33 cellular contexts compared by ENCODE assay signal in the genomic region with DNA sequence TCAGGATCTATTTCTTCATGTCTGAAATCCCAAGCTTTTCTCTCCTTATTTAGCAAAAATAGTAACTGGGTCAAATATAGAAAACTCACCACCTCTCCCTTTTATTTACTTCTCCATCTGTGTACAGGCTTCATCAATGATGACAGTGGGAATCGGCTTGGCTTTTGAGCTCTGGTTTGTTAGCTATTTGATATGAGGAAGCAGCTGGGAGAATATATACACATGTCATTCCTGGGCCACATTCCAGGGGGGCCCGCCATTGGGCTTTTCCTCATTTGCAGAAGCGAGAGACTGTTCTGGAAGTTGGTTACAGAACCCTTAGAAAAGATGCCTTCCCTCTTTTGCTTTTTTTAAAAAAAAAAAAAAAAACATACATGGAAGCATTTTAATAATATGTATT.
"Had no signal": no experiment of that assay in that cellular context is flagged by ENCODE, and none has a peak within 500 bp of the region (broad histone marks: within the 10 kb centered on the region; RNA-seq: fewer than 3 reads in every experiment).

No MANE protein-coding gene starts in this region.

- H3K36me3 Mint-ChIP-seq: activated CD4-positive, alpha-beta memory T cell treated with anti-CD3 and anti-CD28 coated beads for 36 hours; activated naive CD4-positive, alpha-beta T cell treated with anti-CD3 and anti-CD28 coated beads, Interleukin-2, amount 50 U/mL, for 72 hours; activated naive CD8-positive, alpha-beta T cell treated with anti-CD3 and anti-CD28 coated beads for 36 hours had no signal

- H3K9me3 ChIP-seq: adrenal gland, body of pancreas, breast epithelium had no signal

- H3K4me3 Mint-ChIP-seq: activated B cell treated with CpG ODN at 0.5 μM for 24 hours; activated CD4-positive, alpha-beta memory T cell treated with anti-CD3 and anti-CD28 coated beads for 36 hours; activated CD4-positive, alpha-beta T cell treated with anti-CD3 and anti-CD28 coated beads, Interleukin-2, amount 10 ng/mL, durations not matched to agents 24 days and 14 days; activated CD8-positive, alpha-beta T cell treated with anti-CD3 and anti-CD28 coated beads for 36 hours; activated naive CD4-positive, alpha-beta T cell treated with anti-CD3 and anti-CD28 coated beads for 36 hours; activated naive CD8-positive, alpha-beta T cell treated with anti-CD3 and anti-CD28 coated beads for 36 hours; activated T-cell treated with anti-CD3 and anti-CD28 coated beads, Interleukin-2, amount 50 U/mL, for 72 hours; activated T-helper 1 cell treated with anti-CD3 and anti-CD28 coated beads, Interleukin-12 subunit alpha, Interleukin-12 subunit beta, Interleukin-2, Interleukin-4 antibody, amounts not matched to agents 30 ng/mL and 10 ng/mL and 1 ng/mL, durations not matched to agents 14 hours and 24 hours and 36 hours; activated T-helper 17 cell treated with anti-CD3 and anti-CD28 coated beads, Interleukin-2, amount 50 U/mL, for 72 hours; T-helper 1 cell treated with Interleukin-12 subunit alpha and Interleukin-12 subunit beta and Interleukin-4 antibody, amounts not matched to agents 30 μg/mL and 1 μg/mL, for 36 hours; T-helper 2 cell treated with Interferon-gamma antibody and Interleukin-4, amounts not matched to agents 5 μg/mL and 100 μg/mL, for 36 hours had no signal

- H3K36me3 ChIP-seq: adrenal gland, brain microvascular endothelial cell, breast epithelium had no signal

- H3K4me3 ChIP-seq: adrenal gland, body of pancreas, breast epithelium had no signal

- H3K27ac ChIP-seq: adrenal gland, body of pancreas, brain microvascular endothelial cell, breast epithelium, VCaP had no signal

- DNase-seq: activated B cell treated with CpG ODN at 0.5 μM for 24 hours; activated CD4-positive, alpha-beta memory T cell treated with anti-CD3 and anti-CD28 coated beads for 36 hours; activated CD4-positive, alpha-beta T cell treated with anti-CD3 and anti-CD28 coated beads for 4 hours; activated CD4-positive, alpha-beta T cell treated with anti-CD3 and anti-CD28 coated beads, Interleukin-2, amount 10 ng/mL, durations not matched to agents 24 days and 14 days; activated CD4-positive, alpha-beta T cell treated with anti-CD3 and anti-CD28 coated beads, Interleukin-2, amount 50 U/mL, for 1 hour; activated CD4-positive, alpha-beta T cell treated with anti-CD3 and anti-CD28 coated beads, Interleukin-2, amount 50 U/mL, for 4 hours; activated CD4-positive, CD25-positive, alpha-beta regulatory T cell treated with anti-CD3 and anti-CD28 coated beads, Interleukin-2, amount 50 U/mL, for 72 hours; activated CD8-positive, alpha-beta memory T cell treated with anti-CD3 and anti-CD28 coated beads, Interleukin-2, amount 50 U/mL, for 4 hours; activated CD8-positive, alpha-beta T cell treated with anti-CD3 and anti-CD28 coated beads for 36 hours; activated effector memory CD4-positive, alpha-beta T cell treated with anti-CD3 and anti-CD28 coated beads, Interleukin-2, amount 50 U/mL, for 16 hours; activated gamma-delta T cell treated with Interleukin-2 at 50 U/mL for 16 hours; activated naive CD4-positive, alpha-beta T cell; activated naive CD4-positive, alpha-beta T cell treated with anti-CD3 and anti-CD28 coated beads for 36 hours; activated naive CD4-positive, alpha-beta T cell treated with anti-CD3 and anti-CD28 coated beads, Interleukin-2, amount 50 U/mL, for 16 hours; activated naive CD8-positive, alpha-beta T cell treated with anti-CD3 and anti-CD28 coated beads for 36 hours; activated T-cell treated with anti-CD3 and anti-CD28 coated beads for 4 hours; activated T-cell treated with anti-CD3 and anti-CD28 coated beads, Interleukin-2, amount 50 U/mL, for 1 hour; activated T-cell treated with anti-CD3 and anti-CD28 coated beads, Interleukin-2, amount 50 U/mL, for 72 hours; amniotic stem cell; body of pancreas; brain microvascular endothelial cell; central memory CD4-positive, alpha-beta T cell; T-helper 1 cell; T-helper 2 cell; T-helper 9 cell had no signal

- H3K9me3 Mint-ChIP-seq: activated B cell treated with CpG ODN at 0.5 μM for 24 hours; activated CD4-positive, alpha-beta memory T cell treated with anti-CD3 and anti-CD28 coated beads for 36 hours; activated CD4-positive, alpha-beta T cell treated with anti-CD3 and anti-CD28 coated beads, Interleukin-2, amount 10 ng/mL, durations not matched to agents 24 days and 14 days; activated CD8-positive, alpha-beta T cell treated with anti-CD3 and anti-CD28 coated beads for 36 hours; activated naive CD4-positive, alpha-beta T cell treated with anti-CD3 and anti-CD28 coated beads for 36 hours; activated naive CD4-positive, alpha-beta T cell treated with anti-CD3 and anti-CD28 coated beads, Interleukin-2, amount 50 U/mL, for 72 hours; activated naive CD8-positive, alpha-beta T cell treated with anti-CD3 and anti-CD28 coated beads for 36 hours; activated T-cell treated with anti-CD3 and anti-CD28 coated beads, Interleukin-2, amount 50 U/mL, for 72 hours; activated T-helper 1 cell treated with anti-CD3 and anti-CD28 coated beads, Interleukin-12 subunit alpha, Interleukin-12 subunit beta, Interleukin-2, Interleukin-4 antibody, amounts not matched to agents 30 ng/mL and 10 ng/mL and 1 ng/mL, durations not matched to agents 14 hours and 24 hours and 36 hours; activated T-helper 17 cell treated with anti-CD3 and anti-CD28 coated beads, Interleukin-2, amount 50 U/mL, for 72 hours; T-helper 1 cell treated with Interleukin-12 subunit alpha and Interleukin-12 subunit beta and Interleukin-4 antibody, amounts not matched to agents 30 μg/mL and 1 μg/mL, for 36 hours; T-helper 2 cell treated with Interferon-gamma antibody and Interleukin-4, amounts not matched to agents 5 μg/mL and 100 μg/mL, for 36 hours had no signal

- ATAC-seq: activated CD8-positive, alpha-beta T cell treated with anti-CD3 and anti-CD28 coated beads for 36 hours; activated naive CD4-positive, alpha-beta T cell treated with anti-CD3 and anti-CD28 coated beads, Interleukin-2, amount 50 U/mL, for 72 hours; activated T-cell treated with anti-CD3 and anti-CD28 coated beads, Interleukin-2, amount 50 U/mL, for 72 hours; activated T-helper 17 cell treated with anti-CD3 and anti-CD28 coated beads, Interleukin-2, amount 50 U/mL, for 72 hours; body of pancreas had no signal

- H3K27me3 Mint-ChIP-seq: activated B cell treated with CpG ODN at 0.5 μM for 24 hours; activated CD4-positive, alpha-beta memory T cell treated with anti-CD3 and anti-CD28 coated beads for 36 hours; activated CD4-positive, alpha-beta T cell treated with anti-CD3 and anti-CD28 coated beads, Interleukin-2, amount 10 ng/mL, durations not matched to agents 24 days and 14 days; activated CD8-positive, alpha-beta T cell treated with anti-CD3 and anti-CD28 coated beads for 36 hours; activated naive CD8-positive, alpha-beta T cell treated with anti-CD3 and anti-CD28 coated beads for 36 hours; activated T-helper 17 cell treated with anti-CD3 and anti-CD28 coated beads, Interleukin-2, amount 50 U/mL, for 72 hours had no signal

- H3K27ac Mint-ChIP-seq: activated B cell treated with CpG ODN at 0.5 μM for 24 hours; activated CD4-positive, alpha-beta memory T cell treated with anti-CD3 and anti-CD28 coated beads for 36 hours; activated CD4-positive, alpha-beta T cell treated with anti-CD3 and anti-CD28 coated beads, Interleukin-2, amount 10 ng/mL, durations not matched to agents 24 days and 14 days; activated CD8-positive, alpha-beta T cell treated with anti-CD3 and anti-CD28 coated beads for 36 hours; activated naive CD4-positive, alpha-beta T cell treated with anti-CD3 and anti-CD28 coated beads for 36 hours; activated naive CD4-positive, alpha-beta T cell treated with anti-CD3 and anti-CD28 coated beads, Interleukin-2, amount 50 U/mL, for 72 hours; activated naive CD8-positive, alpha-beta T cell treated with anti-CD3 and anti-CD28 coated beads for 36 hours; activated T-cell treated with anti-CD3 and anti-CD28 coated beads, Interleukin-2, amount 50 U/mL, for 72 hours; activated T-helper 1 cell treated with anti-CD3 and anti-CD28 coated beads, Interleukin-12 subunit alpha, Interleukin-12 subunit beta, Interleukin-2, Interleukin-4 antibody, amounts not matched to agents 30 ng/mL and 10 ng/mL and 1 ng/mL, durations not matched to agents 14 hours and 24 hours and 36 hours; activated T-helper 17 cell treated with anti-CD3 and anti-CD28 coated beads, Interleukin-2, amount 50 U/mL, for 72 hours; T-helper 1 cell treated with Interleukin-12 subunit alpha and Interleukin-12 subunit beta and Interleukin-4 antibody, amounts not matched to agents 30 μg/mL and 1 μg/mL, for 36 hours; T-helper 2 cell treated with Interferon-gamma antibody and Interleukin-4, amounts not matched to agents 5 μg/mL and 100 μg/mL, for 36 hours had no signal

- H3K27me3 ChIP-seq: adrenal gland, body of pancreas, brain microvascular endothelial cell, breast epithelium had no signal

- H3K4me1 ChIP-seq: adrenal gland, body of pancreas, breast epithelium had no signal

- H3K4me1 Mint-ChIP-seq: activated B cell treated with CpG ODN at 0.5 μM for 24 hours; activated CD4-positive, alpha-beta T cell treated with anti-CD3 and anti-CD28 coated beads, Interleukin-2, amount 10 ng/mL, durations not matched to agents 24 days and 14 days; activated naive CD8-positive, alpha-beta T cell treated with anti-CD3 and anti-CD28 coated beads for 36 hours; activated T-helper 17 cell treated with anti-CD3 and anti-CD28 coated beads, Interleukin-2, amount 50 U/mL, for 72 hours had no signal
